Comparison of ENCODE assay signal across 1 cellular context in genomic region chr4:2792396-2792710, GRCh38.
TF ChIP-seq lines count a peak whose summit lies in the region.

No MANE protein-coding gene starts in this region.

TF ChIP-seq in IMR-90, 13 proteins besides CTCF, POLR2A, EP300 and RAD21 (continued from another document):
- no peak for TF ChIP-seq RCOR1 (IDR thresholded peaks at IDR 0.05; ENCODE audit: insufficient replicate concordance, low read length)
- TF ChIP-seq ELK1 (IDR thresholded peaks at IDR 0.05; ENCODE audit: borderline replicate concordance, low read depth, low read length): no peak
- no peak for TF ChIP-seq NFE2L2 (IDR thresholded peaks at IDR 0.05; ENCODE audit: low read depth, low read length)
- no peak for TF ChIP-seq MAZ (IDR thresholded peaks at IDR 0.05; ENCODE audit: borderline replicate concordance, low read depth, low read length)
- no peak for TF ChIP-seq BHLHE40 (IDR thresholded peaks at IDR 0.05; ENCODE audit: low read depth, low read length)
- TF ChIP-seq CHD1 (IDR thresholded peaks at IDR 0.05; ENCODE audit: low read depth, low read length): no peak
- no peak for TF ChIP-seq MAFK (IDR thresholded peaks at IDR 0.05; ENCODE audit: low read depth, low read length)
- TF ChIP-seq CEBPB (IDR thresholded peaks at IDR 0.05; ENCODE audit: low read depth, low read length): no peak
- TF ChIP-seq RFX5 (IDR thresholded peaks at IDR 0.05; ENCODE audit: low read depth, low read length): no peak
- TF ChIP-seq, protein P1, sequence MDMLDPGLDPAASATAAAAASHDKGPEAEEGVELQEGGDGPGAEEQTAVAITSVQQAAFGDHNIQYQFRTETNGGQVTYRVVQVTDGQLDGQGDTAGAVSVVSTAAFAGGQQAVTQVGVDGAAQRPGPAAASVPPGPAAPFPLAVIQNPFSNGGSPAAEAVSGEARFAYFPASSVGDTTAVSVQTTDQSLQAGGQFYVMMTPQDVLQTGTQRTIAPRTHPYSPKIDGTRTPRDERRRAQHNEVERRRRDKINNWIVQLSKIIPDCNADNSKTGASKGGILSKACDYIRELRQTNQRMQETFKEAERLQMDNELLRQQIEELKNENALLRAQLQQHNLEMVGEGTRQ (IDR thresholded peaks at IDR 0.05; ENCODE audit: low read depth, low read length): no peak
- no peak for TF ChIP-seq MXI1 (IDR thresholded peaks at IDR 0.05; ENCODE audit: borderline replicate concordance, low read depth, low read length)
